In genomic region chr7:114173170-114173569, GRCh38 we compare ENCODE assay signal across 21 cellular contexts.
"Had no signal": no experiment of that assay in that cellular context is flagged by ENCODE, and none has a peak within 500 bp of the region (broad histone marks: within the 10 kb centered on the region; RNA-seq: fewer than 3 reads in every experiment).

No MANE protein-coding gene starts in this region.

- ATAC-seq: foreskin keratinocyte; gastroesophageal sphincter; heart left ventricle; left cardiac atrium; left lung; left ventricle myocardium superior; lower lobe of right lung; naive thymus-derived CD4-positive, alpha-beta T cell had no signal

- H3K4me1 ChIP-seq: esophagus muscularis mucosa, foreskin keratinocyte, gastroesophageal sphincter, heart left ventricle, left lung, lower lobe of right lung had no signal

- FAIRE-seq: endothelial cell of umbilical vein, keratinocyte had no signal

- DNase-seq: dermis blood vessel endothelial cell; dorsolateral prefrontal cortex; effector CD4-positive, alpha-beta T cell; effector memory CD4-positive, alpha-beta T cell; foreskin keratinocyte; heart left ventricle; hypothalamus; immature natural killer cell; left cardiac atrium; left lung; left ventricle myocardium superior; lower lobe of right lung; mesendoderm; midbrain; naive thymus-derived CD4-positive, alpha-beta T cell had no signal

- H3K4me3 ChIP-seq: coronary artery, dorsolateral prefrontal cortex, esophagus muscularis mucosa, gastroesophageal sphincter, heart left ventricle, hepatocyte, left lung, lower lobe of right lung had no signal

- H3K27me3 ChIP-seq: dorsolateral prefrontal cortex, esophagus muscularis mucosa, foreskin keratinocyte, gastroesophageal sphincter, heart left ventricle, hepatocyte, left lung had no signal

- H3K9me3 ChIP-seq: esophagus muscularis mucosa, gastroesophageal sphincter, lower lobe of right lung had no signal

- H3K27ac ChIP-seq: coronary artery, dorsolateral prefrontal cortex, esophagus muscularis mucosa, foreskin keratinocyte, gastroesophageal sphincter, heart left ventricle, hepatocyte, left lung, lower lobe of right lung had no signal

- H3K36me3 ChIP-seq: esophagus muscularis mucosa, gastroesophageal sphincter, heart left ventricle, left lung, lower lobe of right lung had no signal
